8 cellular contexts compared by ENCODE assay signal in the genomic region with DNA sequence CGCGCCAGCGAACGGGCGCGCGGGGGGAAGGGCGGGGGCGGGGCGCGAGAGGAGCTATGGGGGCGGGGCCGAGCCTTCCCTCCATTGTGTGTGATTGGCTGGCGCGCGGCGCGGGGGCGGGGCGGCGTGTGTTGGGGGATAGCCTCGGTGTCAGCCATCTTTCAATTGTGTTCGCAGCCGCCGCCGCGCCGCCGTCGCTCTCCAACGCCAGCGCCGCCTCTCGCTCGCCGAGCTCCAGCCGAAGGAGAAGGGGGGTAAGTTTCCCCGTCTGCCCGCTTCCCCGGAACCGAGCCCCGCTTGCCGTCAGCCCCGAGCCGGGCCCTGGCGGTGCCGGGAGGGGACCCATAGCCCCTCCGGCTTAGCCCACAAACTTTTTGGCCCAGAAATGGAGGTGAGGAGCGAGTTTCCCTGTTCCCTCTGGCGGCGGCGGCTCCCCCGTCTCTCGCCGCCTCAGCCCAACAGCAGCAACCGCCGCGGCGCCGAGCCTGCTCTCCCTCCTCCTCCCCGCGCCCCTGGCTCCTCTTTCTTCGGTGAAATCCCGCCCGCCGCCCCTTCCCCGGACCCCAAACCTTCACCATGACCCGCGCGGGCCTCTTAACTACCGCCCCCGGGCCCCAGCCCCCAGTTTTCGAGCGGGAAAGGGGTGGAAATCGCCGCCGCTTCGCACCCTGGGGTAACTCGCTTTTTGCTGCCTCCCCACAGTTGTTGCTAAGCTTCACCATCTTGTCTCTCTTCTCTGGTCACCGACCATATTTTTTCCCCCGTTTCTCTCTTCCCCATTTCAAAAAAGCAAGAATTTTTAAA. TPM values are rescaled to one million over a fixed set of nuclear protein-coding genes. Genes with fewer than 3 reads are reported as not detected.
DNase-seq lines count a peak whose midpoint lies in the region; TF ChIP-seq lines count a peak whose summit lies in the region.

A gene (plus strand): TSS at position 159 of the 804 bp plus-strand sequence. CDS start 1,636 bp downstream, outside the sequence.

- intact Hi-C loops in stomach (cut with DNase I; ENCODE audit: low total_unique reads): no loop called here

- H3K4me3 ChIP-seq in HAP-1: peak within 1 kb of the TSS; percentile 99
- H3K4me3 ChIP-seq in MM.1S (ENCODE audit: low read length): peak within 1 kb of the TSS; percentile 81
- peak within 1 kb of the TSS; percentile 86 for H3K4me3 ChIP-seq in neural cell (ENCODE audit: low read length)
- peak within 1 kb of the TSS; percentile 64 to 88 (median 78) for H3K4me3 ChIP-seq in stomach

- H2AFZ ChIP-seq in MM.1S (ENCODE audit: low read length) (peak within 1 kb of the TSS; percentile 63), neural cell (ENCODE audit: low read depth, low read length) (peak within 1 kb of the TSS; percentile 85)

- peaks cover 9% of the 10 kb centered on the region for H3K36me3 ChIP-seq in ES-I3 (ENCODE audit: insufficient read depth, low read length)
- peaks cover 28% of the 10 kb centered on the region for H3K36me3 ChIP-seq in HAP-1 (replicated peaks)
- peaks cover 19% of the 10 kb centered on the region for H3K36me3 ChIP-seq in MM.1S (replicated peaks; ENCODE audit: insufficient read depth, low read length)
- H3K36me3 ChIP-seq in neural cell (ENCODE audit: insufficient read depth, low read length): peaks cover under 1% of the 10 kb centered on the region
- peaks cover 18 to 37% (median 33%) of the 10 kb centered on the region in 4 donors for H3K36me3 ChIP-seq in stomach

- DNase-seq in HAP-1 (ENCODE audit: low spot score in 2 of 2): peak; percentile 85 to 99
- peak; percentile 98 for DNase-seq in MM.1S
- DNase-seq in SHP77 treated with DMSO at 0.1 percent for 48 hours (lab: John Stamatoyannopoulos, UW): peak; percentile 83
- peak; percentile 99 for DNase-seq in activated effector memory CD4-positive, alpha-beta T cell treated with anti-CD3 and anti-CD28 coated beads, Interleukin-2, amount 50 U/mL, for 16 hours
- DNase-seq in fibroblast of the conjunctiva (ENCODE audit: low read depth): peak; percentile 87
- DNase-seq in stomach: peak; percentile 99

- H3K79me2 ChIP-seq in MM.1S (ENCODE audit: low read length): peaks cover 61% of the 10 kb centered on the region
- peaks cover 72% of the 10 kb centered on the region for H3K79me2 ChIP-seq in neural cell (replicated peaks; ENCODE audit: insufficient read depth, low read length)

- peaks cover 19% of the 10 kb centered on the region; the same call in 1 of the 2 replicates for H3K4me1 ChIP-seq in ES-I3 (ENCODE audit: insufficient read depth, low read length)
- peaks cover 25% of the 10 kb centered on the region for H3K4me1 ChIP-seq in HAP-1
- peaks cover 20% of the 10 kb centered on the region for H3K4me1 ChIP-seq in MM.1S (ENCODE audit: low read length)
- peaks cover 34 to 51% (median 41%) of the 10 kb centered on the region in 4 donors for H3K4me1 ChIP-seq in stomach

- H3K9me3 ChIP-seq in ES-I3 (ENCODE audit: control insufficient read depth, insufficient read depth, low read length) (no peaks in the 10 kb centered on the region), HAP-1 (no peaks in the 10 kb centered on the region), MM.1S (replicated peaks; ENCODE audit: insufficient read depth, low read length) (no peaks in the 10 kb centered on the region), neural cell (ENCODE audit: low read length) (no peaks in the 10 kb centered on the region), stomach (no peaks in the 10 kb centered on the region)

- H3K9me2 ChIP-seq in MM.1S (replicated peaks; ENCODE audit: insufficient read depth, low read length) (no peaks in the 10 kb centered on the region), neural cell (ENCODE audit: insufficient read depth, low read length) (no peaks in the 10 kb centered on the region)

- H4K20me1 ChIP-seq in MM.1S (ENCODE audit: insufficient read depth, low read length) (peaks cover 41% of the 10 kb centered on the region), neural cell (ENCODE audit: insufficient read depth) (peaks cover 45% of the 10 kb centered on the region)

- peak within 1 kb of the TSS; percentile 86 for H3K4me2 ChIP-seq in MM.1S (ENCODE audit: low read depth, low read length)
- peak within 1 kb of the TSS; percentile 99 for H3K4me2 ChIP-seq in neural cell (ENCODE audit: low read length)

- H3K9ac ChIP-seq in ES-I3 (ENCODE audit: low read depth, low read length) (peak within 1 kb of the TSS; percentile 99), MM.1S (ENCODE audit: low read length) (peak within 1 kb of the TSS; percentile 94), neural cell (ENCODE audit: low read length) (peak within 1 kb of the TSS; percentile 99)

- H3K27me3 ChIP-seq in HAP-1 (ENCODE audit: low read depth): no peaks in the 10 kb centered on the region
- H3K27me3 ChIP-seq in MM.1S (replicated peaks; ENCODE audit: insufficient read depth, low read length): no peaks in the 10 kb centered on the region
- no peaks in the 10 kb centered on the region for H3K27me3 ChIP-seq in neural cell (ENCODE audit: insufficient read depth, low read depth, low read length)
- no peaks in the 10 kb centered on the region for H3K27me3 ChIP-seq in stomach

- H3K27ac ChIP-seq in MM.1S (ENCODE audit: low read length) (peak within 1 kb of the TSS; percentile 94), neural cell (ENCODE audit: low read length) (peak within 1 kb of the TSS; percentile 99), stomach (peak within 1 kb of the TSS; percentile 98 to 100 (median 100))

- TF ChIP-seq POLR2A in stomach (IDR thresholded peaks at IDR 0.05): peak in 2 of 4 donors; percentile 88 to 95

- TF ChIP-seq CTCF in MM.1S (IDR thresholded peaks at IDR 0.05; ENCODE audit: low read length): no peak
- TF ChIP-seq CTCF in neural cell (IDR thresholded peaks at IDR 0.05; ENCODE audit: poor library complexity, severe bottlenecking): no peak
- TF ChIP-seq CTCF in stomach (IDR thresholded peaks at IDR 0.05): peak in 2 of 7 experiments; percentile 10 to 20

- 0 to 1% (median 1%) methylated on average over 46 to 81 of the region's 81 CpGs for WGBS in stomach, 5 donors

- in situ Hi-C loops in HAP-1 (cut with MboI; ENCODE audit: low sequenced_read_pairs): no loop called here

- peak; percentile 35 for TF ChIP-seq RAD21 in neural cell (conservative IDR thresholded peaks at IDR 0.05)

- TF ChIP-seq EP300 in neural cell (conservative IDR thresholded peaks at IDR 0.05; ENCODE audit: poor library complexity, severe bottlenecking) (peak; percentile 33), stomach (IDR thresholded peaks at IDR 0.05) (no peak)

- H3F3A ChIP-seq in MM.1S (ENCODE audit: insufficient read depth, low read length): peaks cover 30% of the 10 kb centered on the region
- peaks cover 15% of the 10 kb centered on the region for H3F3A ChIP-seq in neural cell (ENCODE audit: insufficient read depth, low read length, poor library complexity, severe bottlenecking)

TF ChIP-seq in neural cell, 6 proteins besides CTCF, POLR2A, EP300 and RAD21:
- TF ChIP-seq EZH2 (IDR thresholded peaks at IDR 0.05; ENCODE audit: borderline replicate concordance, insufficient read depth, low read length, poor library complexity, severe bottlenecking) (no peak), TAF1 (IDR thresholded peaks at IDR 0.05; ENCODE audit: low read depth) (peak; percentile 80), POLR2AphosphoS5 (IDR thresholded peaks at IDR 0.05) (peak; percentile 94), SMC3 (conservative IDR thresholded peaks at IDR 0.05; ENCODE audit: poor library complexity) (no peak), MXI1 (conservative IDR thresholded peaks at IDR 0.05; ENCODE audit: poor library complexity, severe bottlenecking) (peak; percentile 37)
- TF ChIP-seq, protein P1, sequence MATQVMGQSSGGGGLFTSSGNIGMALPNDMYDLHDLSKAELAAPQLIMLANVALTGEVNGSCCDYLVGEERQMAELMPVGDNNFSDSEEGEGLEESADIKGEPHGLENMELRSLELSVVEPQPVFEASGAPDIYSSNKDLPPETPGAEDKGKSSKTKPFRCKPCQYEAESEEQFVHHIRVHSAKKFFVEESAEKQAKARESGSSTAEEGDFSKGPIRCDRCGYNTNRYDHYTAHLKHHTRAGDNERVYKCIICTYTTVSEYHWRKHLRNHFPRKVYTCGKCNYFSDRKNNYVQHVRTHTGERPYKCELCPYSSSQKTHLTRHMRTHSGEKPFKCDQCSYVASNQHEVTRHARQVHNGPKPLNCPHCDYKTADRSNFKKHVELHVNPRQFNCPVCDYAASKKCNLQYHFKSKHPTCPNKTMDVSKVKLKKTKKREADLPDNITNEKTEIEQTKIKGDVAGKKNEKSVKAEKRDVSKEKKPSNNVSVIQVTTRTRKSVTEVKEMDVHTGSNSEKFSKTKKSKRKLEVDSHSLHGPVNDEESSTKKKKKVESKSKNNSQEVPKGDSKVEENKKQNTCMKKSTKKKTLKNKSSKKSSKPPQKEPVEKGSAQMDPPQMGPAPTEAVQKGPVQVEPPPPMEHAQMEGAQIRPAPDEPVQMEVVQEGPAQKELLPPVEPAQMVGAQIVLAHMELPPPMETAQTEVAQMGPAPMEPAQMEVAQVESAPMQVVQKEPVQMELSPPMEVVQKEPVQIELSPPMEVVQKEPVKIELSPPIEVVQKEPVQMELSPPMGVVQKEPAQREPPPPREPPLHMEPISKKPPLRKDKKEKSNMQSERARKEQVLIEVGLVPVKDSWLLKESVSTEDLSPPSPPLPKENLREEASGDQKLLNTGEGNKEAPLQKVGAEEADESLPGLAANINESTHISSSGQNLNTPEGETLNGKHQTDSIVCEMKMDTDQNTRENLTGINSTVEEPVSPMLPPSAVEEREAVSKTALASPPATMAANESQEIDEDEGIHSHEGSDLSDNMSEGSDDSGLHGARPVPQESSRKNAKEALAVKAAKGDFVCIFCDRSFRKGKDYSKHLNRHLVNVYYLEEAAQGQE (IDR thresholded peaks at IDR 0.05; ENCODE audit: borderline replicate concordance): peak; percentile 80

RNA-seq across cellular contexts. Expression of the gene that starts here (rescaled TPM):
- polyA plus RNA-seq in neural cell (2,069 and 2,124 TPM in 2 replicates), stomach (100 to 1,000 TPM; 754 to 995 (median 822) TPM)
- 654 and 729 TPM in 2 replicates for polyA minus RNA-seq in neural cell
- 100 to 1,000 TPM in 3 of 5 donors, 10 to 100 TPM in 2; 30.7 to 541 (median 237) TPM for total RNA-seq in stomach

Comparison
In these comparisons a context has a peak if more than half of its experiments do, and no peak if none do; other contexts are left out.
1. Peak in every context shown above with its lines: DNase-seq, H3K4me3 ChIP-seq and H3K27ac ChIP-seq.